Comparison of ENCODE assay signal across 8 cellular contexts in genomic region chr6:36874016-36874442, GRCh38. TPM values are rescaled to one million over a fixed set of nuclear protein-coding genes. Genes with fewer than 3 reads are reported as not detected.
DNase-seq lines count a peak whose midpoint lies in the region; ATAC-seq and TF ChIP-seq lines count a peak whose summit lies in the region.

No MANE protein-coding gene starts in this region.

- no peaks in the 10 kb centered on the region for H3K9me3 ChIP-seq in spleen

- H3K4me3 ChIP-seq in iPS-11a (ENCODE audit: low read depth, low read length) (peak overlapping the region; percentile 82), spleen (peak overlapping the region; percentile 89 to 100 (median 96))

- H3K4me1 ChIP-seq in spleen, result peaks cover 15 to 43% (median 24%) of the 10 kb centered on the region in 6 donors

- no peak for TF ChIP-seq POLR2A in spleen (IDR thresholded peaks at IDR 0.05)

- H3K36me3 Mint-ChIP-seq in activated naive CD4-positive, alpha-beta T cell treated with anti-CD3 and anti-CD28 coated beads, Interleukin-2, amount 50 U/mL, for 24 hours, result peaks cover 13% of the 10 kb centered on the region
- H3K36me3 Mint-ChIP-seq in activated naive CD8-positive, alpha-beta T cell, result peaks cover 15% of the 10 kb centered on the region

- peak overlapping the region; percentile 83 to 97 (median 92) for H3K27ac ChIP-seq in spleen

- peak overlapping the region; percentile 95 for H3K4me3 Mint-ChIP-seq in activated naive CD4-positive, alpha-beta T cell treated with anti-CD3 and anti-CD28 coated beads, Interleukin-2, amount 50 U/mL, for 24 hours
- peak overlapping the region; percentile 99 for H3K4me3 Mint-ChIP-seq in activated naive CD8-positive, alpha-beta T cell

- H3K27ac Mint-ChIP-seq in activated naive CD4-positive, alpha-beta T cell treated with anti-CD3 and anti-CD28 coated beads, Interleukin-2, amount 50 U/mL, for 24 hours, result peak overlapping the region; percentile 100
- peak overlapping the region; percentile 100 for H3K27ac Mint-ChIP-seq in activated naive CD8-positive, alpha-beta T cell

- peaks cover 45% of the 10 kb centered on the region for H3K4me1 Mint-ChIP-seq in activated naive CD4-positive, alpha-beta T cell treated with anti-CD3 and anti-CD28 coated beads, Interleukin-2, amount 50 U/mL, for 24 hours
- H3K4me1 Mint-ChIP-seq in activated naive CD8-positive, alpha-beta T cell (ENCODE audit: low read depth), result peaks cover 47% of the 10 kb centered on the region

- peaks cover 4% of the 10 kb centered on the region for H3K27me3 Mint-ChIP-seq in activated naive CD4-positive, alpha-beta T cell treated with anti-CD3 and anti-CD28 coated beads, Interleukin-2, amount 50 U/mL, for 24 hours
- peaks cover 2% of the 10 kb centered on the region for H3K27me3 Mint-ChIP-seq in activated naive CD8-positive, alpha-beta T cell

- TF ChIP-seq CTCF in spleen (IDR thresholded peaks at IDR 0.05 in 8 of 11, conservative IDR thresholded peaks at IDR 0.05 in 3 of 11), result no peak

- intact Hi-C loops in spleen (cut with DNase I; ENCODE audit: low total_unique reads), result no loop called here

- H3K27me3 ChIP-seq in spleen (replicated peaks in 1 of 7), result no peaks in the 10 kb centered on the region

- no peak for DNase-seq in activated naive CD4-positive, alpha-beta T cell treated with anti-CD3 and anti-CD28 coated beads, Interleukin-2, amount 50 U/mL, for 16 hours
- DNase-seq in spleen, result no peak
- DNase-seq in stimulated activated CD4-positive, alpha-beta T cell treated with anti-CD3 and anti-CD28 coated beads, Interleukin-2, amount 100 ng/mL, for 24 hours, result no peak
- DNase-seq in NCI-H226, result no peak

- ATAC-seq in HG02885 (IDR thresholded peaks at IDR 0.05; ENCODE audit: poor library complexity, unreplicated experiment), result no peak

- no peaks in the 10 kb centered on the region for H3K9me3 Mint-ChIP-seq in activated naive CD4-positive, alpha-beta T cell treated with anti-CD3 and anti-CD28 coated beads, Interleukin-2, amount 50 U/mL, for 24 hours
- H3K9me3 Mint-ChIP-seq in activated naive CD8-positive, alpha-beta T cell (ENCODE audit: low read depth), result no peaks in the 10 kb centered on the region

- H3K36me3 ChIP-seq in spleen, result peaks cover 0 to 28% (median 13%) of the 10 kb centered on the region in 6 donors

- WGBS in spleen, 5 donors, result 7 to 14% (median 9%) methylated on average over 9 of the region's 9 CpGs

RNA-seq across cellular contexts. Expression of gene PPIL1, which starts 0.6 kb away (rescaled TPM):
- total RNA-seq in spleen, result 10 to 100 TPM in 6 of 7 donors, 1 to 10 TPM in 1; 8.7 to 16.4 (median 13.3) TPM
- 10 to 100 TPM; 10.2 to 26.4 (median 17.0) TPM for polyA plus RNA-seq in spleen

RNA-seq across cellular contexts. Expression of gene C6orf89, which starts 11.7 kb away (rescaled TPM):
- 10 to 100 TPM; 31.5 to 49.8 (median 37.9) TPM for total RNA-seq in spleen
- 10 to 100 TPM in 1 of 3 donors, 1 to 10 TPM in 2; 5.7 to 13.9 (median 6.6) TPM for polyA plus RNA-seq in spleen

RNA-seq across cellular contexts. Expression of gene CPNE5, which starts 34.8 kb away (rescaled TPM):
- 10 to 100 TPM; 18.1 to 33.4 (median 23.4) TPM for total RNA-seq in spleen
- polyA plus RNA-seq in spleen, result 10 to 100 TPM in 2 of 3 donors, 1 to 10 TPM in 1; 9.5 to 15.6 (median 11.9) TPM
